8 cellular contexts compared by ENCODE assay signal in the genomic region with DNA sequence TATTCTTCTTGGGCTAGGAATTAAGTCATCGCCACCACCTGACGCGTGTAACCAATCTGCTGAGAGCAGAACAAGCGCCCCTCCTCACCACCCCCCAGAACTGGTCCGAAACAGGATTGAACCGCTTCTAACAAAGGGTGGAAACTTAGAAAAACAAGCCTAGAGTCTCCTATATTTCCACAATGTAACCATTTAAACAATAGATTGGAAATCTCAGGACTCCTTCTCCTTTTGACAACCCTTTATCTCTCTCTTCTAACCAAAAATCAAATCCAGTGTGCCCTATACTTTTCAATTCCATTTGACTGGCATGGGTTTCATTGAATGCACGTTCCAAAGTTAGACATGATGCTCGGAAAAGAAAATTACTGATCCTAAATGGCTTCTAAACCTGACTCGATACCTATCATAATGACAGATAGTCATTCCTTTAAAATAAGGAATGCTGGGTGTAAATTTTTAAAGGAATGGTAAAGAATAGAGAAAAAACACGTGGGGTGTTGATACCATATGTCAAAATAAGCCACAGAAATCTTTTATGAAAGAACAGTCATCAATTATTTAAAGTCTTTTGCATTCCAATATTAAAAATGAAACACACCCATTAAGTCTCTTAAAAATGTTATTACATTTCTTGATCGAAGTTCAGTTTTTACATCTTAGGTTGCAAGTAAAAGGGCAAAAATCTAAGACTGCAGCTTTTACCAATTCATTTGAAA. TPM values are rescaled to one million over a fixed set of nuclear protein-coding genes. Genes with fewer than 3 reads are reported as not detected.
DNase-seq lines count a peak whose midpoint lies in the region; ATAC-seq and TF ChIP-seq lines count a peak whose summit lies in the region.

No MANE protein-coding gene starts in this region.

- peak overlapping the region; percentile 89 to 97 for H3K4me3 Mint-ChIP-seq in stimulated activated naive CD8-positive, alpha-beta T cell treated with anti-CD3 and anti-CD28 coated beads, Interleukin-15, amount 100 ng/mL, for 72 hours

- peak; percentile 14 for TF ChIP-seq EP300 in neural cell (conservative IDR thresholded peaks at IDR 0.05; ENCODE audit: poor library complexity, severe bottlenecking)

- CTCF ChIA-PET in AG04449 (lab: Yijun Ruan, JAX) = interaction anchor here (0.8 to 6.2 kb wide), 7 partner anchors 162 to 450 kb away, joined by 3 to 170 read pairs (median 12); no protein-coding TSS in a partner anchor

- no peak overlapping the region for H3K4me2 ChIP-seq in neural cell (ENCODE audit: low read length)

- no peaks in the 10 kb centered on the region for H3K9me3 Mint-ChIP-seq in stimulated activated naive CD8-positive, alpha-beta T cell treated with anti-CD3 and anti-CD28 coated beads, Interleukin-15, amount 100 ng/mL, for 72 hours

- H3K9me3 ChIP-seq in neural cell (ENCODE audit: low read length) = no peaks in the 10 kb centered on the region

- peak; percentile 46 for TF ChIP-seq POLR2A in GM18951 (IDR thresholded peaks at IDR 0.05; ENCODE audit: extremely low read depth, insufficient read depth, insufficient read length)

- H3K79me2 ChIP-seq in neural cell (replicated peaks; ENCODE audit: insufficient read depth, low read length) = peaks cover 64% of the 10 kb centered on the region

- H3K36me3 ChIP-seq in neural cell (ENCODE audit: insufficient read depth, low read length) = peaks cover 17% of the 10 kb centered on the region

- peak overlapping the region; percentile 100 for H3K9ac ChIP-seq in neural cell (ENCODE audit: low read length)

- POLR2A ChIA-PET in AG04449 (lab: Yijun Ruan, JAX) = interaction anchor here (1.9 kb wide), 1 partner anchor 9 kb away, joined by 8 read pairs; no protein-coding TSS in a partner anchor

- peak overlapping the region; percentile 100 for H3K27ac ChIP-seq in neural cell (ENCODE audit: low read length)

- no peak for TF ChIP-seq CTCF in AG04449 (IDR thresholded peaks at IDR 0.05; ENCODE audit: insufficient read depth, low read length, missing control alignments)
- TF ChIP-seq CTCF in neural cell (IDR thresholded peaks at IDR 0.05; ENCODE audit: poor library complexity, severe bottlenecking) = no peak

- peaks cover 24% of the 10 kb centered on the region for H3K4me1 Mint-ChIP-seq in stimulated activated naive CD8-positive, alpha-beta T cell treated with anti-CD3 and anti-CD28 coated beads, Interleukin-15, amount 100 ng/mL, for 72 hours

- DNase-seq in AG04449 (ENCODE audit: low read depth, low spot score) (peak; percentile 46), RPMI7951 (ENCODE audit: low read depth) (peak; percentile 62), fibroblast of the conjunctiva (ENCODE audit: low read depth) (peak; percentile 93)
- DNase-seq in Jurkat, Clone E6-1 (ENCODE audit: low read depth, low spot score) = peak; percentile 78
- peak; percentile 61 for DNase-seq in activated T-helper 9 cell treated with anti-CD3 and anti-CD28 coated beads, Interleukin-2, amount 50 U/mL, for 16 hours (ENCODE audit: low read depth)
- DNase-seq in stimulated activated naive CD8-positive, alpha-beta T cell treated with anti-CD3 and anti-CD28 coated beads, Interleukin-15, amount 100 ng/mL, for 72 hours = peak; percentile 51 to 74

- H3K4me3 ChIP-seq in AG04449 (ENCODE audit: low read depth, low read length) (peak overlapping the region; percentile 86), neural cell (ENCODE audit: low read length) (peak overlapping the region; percentile 82)
- H3K4me3 ChIP-seq in Jurkat, Clone E6-1 (ENCODE audit: low read length) = peak overlapping the region; percentile 94

- H3K27me3 Mint-ChIP-seq in stimulated activated naive CD8-positive, alpha-beta T cell treated with anti-CD3 and anti-CD28 coated beads, Interleukin-15, amount 100 ng/mL, for 72 hours = no peaks in the 10 kb centered on the region

- peak overlapping the region; percentile 99 for H3K27ac Mint-ChIP-seq in stimulated activated naive CD8-positive, alpha-beta T cell treated with anti-CD3 and anti-CD28 coated beads, Interleukin-15, amount 100 ng/mL, for 72 hours

- peaks cover 28% of the 10 kb centered on the region for H3F3A ChIP-seq in neural cell (ENCODE audit: insufficient read depth, low read length, poor library complexity, severe bottlenecking)

- no peak for TF ChIP-seq RAD21 in neural cell (conservative IDR thresholded peaks at IDR 0.05)

- in situ Hi-C loops in GM18951 (cut with MboI; ENCODE audit: low sequenced_read_pairs, unreplicated experiment) = loop anchor here (10.0 kb wide), 1 partner anchor 157 kb away; no protein-coding TSS in a partner anchor

- no peak for ATAC-seq in stimulated activated naive CD8-positive, alpha-beta T cell treated with anti-CD3 and anti-CD28 coated beads, Interleukin-15, amount 100 ng/mL, for 72 hours

- no peak overlapping the region for H2AFZ ChIP-seq in neural cell (ENCODE audit: low read depth, low read length)

- no peaks in the 10 kb centered on the region for H3K27me3 ChIP-seq in neural cell (ENCODE audit: insufficient read depth, low read depth, low read length)

- no peaks in the 10 kb centered on the region for H3K9me2 ChIP-seq in neural cell (ENCODE audit: insufficient read depth, low read length)

- H4K20me1 ChIP-seq in neural cell (ENCODE audit: insufficient read depth) = peaks cover 14% of the 10 kb centered on the region

TF ChIP-seq in neural cell, 6 proteins besides CTCF, POLR2A, EP300 and RAD21:
- TF ChIP-seq POLR2AphosphoS5 (IDR thresholded peaks at IDR 0.05) (peak; percentile 76), TAF1 (IDR thresholded peaks at IDR 0.05; ENCODE audit: low read depth) (peak; percentile 47), EZH2 (IDR thresholded peaks at IDR 0.05; ENCODE audit: borderline replicate concordance, insufficient read depth, low read length, poor library complexity, severe bottlenecking) (no peak), MXI1 (conservative IDR thresholded peaks at IDR 0.05; ENCODE audit: poor library complexity, severe bottlenecking) (peak; percentile 84)

RNA-seq across cellular contexts. Expression of gene ARRDC3, which starts 1.2 kb away (rescaled TPM):
- polyA plus RNA-seq in Jurkat, Clone E6-1 (2012; ENCODE audit: insufficient read depth, insufficient read length) = 7.7 TPM
- 56.7 and 64.2 TPM in 2 replicates for total RNA-seq in RPMI7951 (2014; rRNA removed; shearing (Covaris generic))
- 279 and 297 TPM in 2 replicates for polyA plus RNA-seq in neural cell
- 1,131 and 1,137 TPM in 2 replicates for polyA minus RNA-seq in neural cell
